Comparison of ENCODE assay signal across 10 cellular contexts in the genomic region with DNA sequence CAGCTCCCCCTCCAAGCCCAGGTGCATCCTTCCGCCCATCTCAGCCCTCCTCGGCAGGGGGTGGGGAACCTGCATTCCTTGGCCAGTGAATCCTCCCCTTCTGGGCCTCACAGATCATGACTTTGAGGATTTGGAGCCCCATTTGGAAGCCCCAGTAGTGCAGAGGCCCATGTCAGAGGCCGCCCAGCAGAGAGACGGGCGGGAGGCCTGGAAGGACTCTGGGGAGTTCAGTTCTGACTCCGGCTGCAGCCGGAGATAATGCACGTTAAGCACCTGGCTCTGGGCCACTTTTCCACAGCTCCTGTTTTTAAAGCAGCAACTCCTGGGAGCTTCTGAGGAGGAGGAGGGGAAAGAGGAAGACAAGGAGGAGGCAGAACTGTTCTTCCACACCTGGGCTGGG. TPM values are rescaled to one million over a fixed set of nuclear protein-coding genes. Genes with fewer than 3 reads are reported as not detected.
DNase-seq lines count a peak whose midpoint lies in the region; ATAC-seq, FAIRE-seq and TF ChIP-seq lines count a peak whose summit lies in the region.
"Had no signal": no experiment of that assay in that cellular context is flagged by ENCODE, and none has a peak within 500 bp of the region (broad histone marks: within the 10 kb centered on the region; RNA-seq: fewer than 3 reads in every experiment).

No MANE protein-coding gene starts in this region.

- H2BK20ac ChIP-seq in H1 (ENCODE audit: low read length): peak overlapping the region; percentile 82
- H2BK20ac ChIP-seq in H9 (ENCODE audit: low read depth, low read length, poor library complexity, severe bottlenecking): no peak overlapping the region

- CTCF ChIA-PET in H1 (lab: Charles Lee; ENCODE audit: partially characterized antibody): interaction anchor here (0.9 to 47.8 kb wide), 13 partner anchors 6 to 311 kb away, joined by 3 to 986 read pairs (median 5); a partner anchor contains a TSS

- H3K79me2 ChIP-seq in H1 (ENCODE audit: control insufficient read depth in 1 of 2, insufficient read depth in 2 of 2, low read length in 2 of 2) (no peaks in the 10 kb centered on the region), H9 (ENCODE audit: insufficient read depth, low read length) (no peaks in the 10 kb centered on the region)

- H2BK5ac ChIP-seq in H1 (ENCODE audit: low read depth, low read length): peak overlapping the region; percentile 40; the same call in 1 of the 2 replicates
- no peak overlapping the region for H2BK5ac ChIP-seq in H9 (ENCODE audit: insufficient read length, low read length)

- H3K9ac ChIP-seq in H1 (replicated peaks in 1 of 4; ENCODE audit: extremely low read depth in 1 of 4, low read depth in 3 of 4, low read length in 3 of 4) (no peak overlapping the region), H9 (ENCODE audit: extremely low read depth, insufficient read length, low read length) (no peak overlapping the region)

- H3K14ac ChIP-seq in H1 (ENCODE audit: insufficient read length) (no peak overlapping the region), H9 (ENCODE audit: insufficient read depth, low read length) (no peak overlapping the region; the same call in 1 of the 2 replicates)

- H3K4ac ChIP-seq in H1 (replicated peaks; ENCODE audit: insufficient read length, low read depth, low read length) (no peak overlapping the region), H9 (ENCODE audit: low read depth, low read length) (no peak overlapping the region)

- H3K36me3 Mint-ChIP-seq in nephron (ENCODE audit: low read depth) (no peaks in the 10 kb centered on the region), endothelial cell (ENCODE audit: low read depth, unreplicated experiment) (peaks cover 3% of the 10 kb centered on the region), natural killer cell (no peaks in the 10 kb centered on the region), H9 (ENCODE audit: insufficient read depth in 1 of 3, low read depth in 3 of 3) (no peaks in the 10 kb centered on the region; a peak in 1 of 7 replicates)
- H3K36me3 Mint-ChIP-seq: activated naive CD8-positive, alpha-beta T cell treated with anti-CD3 and anti-CD28 coated beads for 36 hours had no signal

- H2AK5ac ChIP-seq in H1 (ENCODE audit: low read depth, low read length): no peak overlapping the region
- no peak overlapping the region for H2AK5ac ChIP-seq in H9 (ENCODE audit: insufficient read length, low read length)

- no peak overlapping the region for H2AFZ ChIP-seq in H1 (ENCODE audit: low read length)
- H2AFZ ChIP-seq in H9 (ENCODE audit: low read length): no peak overlapping the region

- no peak overlapping the region for H4K8ac ChIP-seq in H1 (ENCODE audit: extremely low read depth, insufficient read depth, low read length)
- H4K8ac ChIP-seq in H9 (replicated peaks; ENCODE audit: insufficient read length, low read depth, low read length): no peak overlapping the region

- H3K4me1 Mint-ChIP-seq in nephron (peaks cover 95% of the 10 kb centered on the region), endothelial cell (ENCODE audit: unreplicated experiment) (peaks cover 38% of the 10 kb centered on the region), natural killer cell (peaks cover 11 to 16% of the 10 kb centered on the region in 2 donors), H9 (peaks cover 42 to 76% of the 10 kb centered on the region in 2 experiments)

- intact Hi-C loops in natural killer cell (cut with micrococcal nuclease): no loop called here

- no peak overlapping the region for H3T11ph ChIP-seq in H9 (ENCODE audit: low read length)

- no peaks in the 10 kb centered on the region for H4K20me1 ChIP-seq in H1 (replicated peaks in 1 of 2; ENCODE audit: control insufficient read depth in 1 of 2, insufficient read depth in 2 of 2, low read length in 2 of 2)
- peaks cover 3% of the 10 kb centered on the region for H4K20me1 ChIP-seq in H9 (ENCODE audit: control insufficient read depth, insufficient read depth, insufficient read length)

- H4K5ac ChIP-seq in H1 (ENCODE audit: insufficient read length, low read depth, low read length) (no peak overlapping the region), H9 (ENCODE audit: insufficient read length, low read depth, low read length) (no peak overlapping the region)

- no peak overlapping the region for H3K23ac ChIP-seq in H1 (ENCODE audit: insufficient read length)
- H3K23ac ChIP-seq in H9 (ENCODE audit: insufficient read length, low read depth, low read length): no peak overlapping the region

- no peak for TF ChIP-seq POLR2A in H1 (IDR thresholded peaks at IDR 0.05; ENCODE audit: control extremely low read depth in 1 of 2, low read depth in 2 of 2, low read length in 2 of 2)

- no peak for TF ChIP-seq RAD21 in H1 (IDR thresholded peaks at IDR 0.05 in 1 of 2, conservative IDR thresholded peaks at IDR 0.05 in 1 of 2; ENCODE audit: low read depth in 2 of 2, low read length in 2 of 2)

- H3K18ac ChIP-seq in H1 (ENCODE audit: extremely low read depth, low read length): 0 out of 2 replicates have a peak overlapping the region, but pooled peaks have one; percentile 3
- no peak overlapping the region for H3K18ac ChIP-seq in H9 (ENCODE audit: insufficient read length, low read depth, low read length)

- H4K91ac ChIP-seq in H1 (replicated peaks; ENCODE audit: insufficient read length, low read length) (no peak overlapping the region), H9 (ENCODE audit: insufficient read length, low read depth, low read length) (no peak overlapping the region)

- H3K27me3 ChIP-seq in H1 (replicated peaks in 1 of 4; ENCODE audit: control insufficient read depth in 3 of 4, extremely low read depth in 1 of 4, insufficient read depth in 3 of 4, low read length in 3 of 4) (peaks cover 0 to 49% (median 35%) of the 10 kb centered on the region in 4 experiments; a peak in 6 of 7 replicates), H9 (ENCODE audit: insufficient read depth, low read length) (peaks cover 4% of the 10 kb centered on the region; the same call in 1 of the 2 replicates)

- 54% methylated on average over 8 of the region's 8 CpGs; no CpG with 5 or more reads in 1 of the 2 experiments for WGBS in H1 (ENCODE audit: extremely low coverage in 1 of 2, insufficient coverage in 1 of 2, insufficient read length in 1 of 2, insufficient replicate concordance in 2 of 2, low coverage in 1 of 2, low lambda C conversion rate in 2 of 2, missing lambda C conversion rate in 1 of 2), 2 experiments
- no CpG with 5 or more reads among the region's 8 CpGs for WGBS in H9 (ENCODE audit: extremely low coverage, insufficient read length, low lambda C conversion rate)

- no peak for TF ChIP-seq CTCF in H1 (IDR thresholded peaks at IDR 0.05; ENCODE audit: control extremely low read depth in 1 of 3, insufficient read depth in 1 of 3, low read depth in 1 of 3, low read length in 3 of 3)
- no peak for TF ChIP-seq CTCF in nephron (IDR thresholded peaks at IDR 0.05; ENCODE audit: unreplicated experiment in 3 of 3)
- no peak for TF ChIP-seq CTCF in endothelial cell (IDR thresholded peaks at IDR 0.05; ENCODE audit: unreplicated experiment)
- no peak for TF ChIP-seq CTCF in natural killer cell (IDR thresholded peaks at IDR 0.05)
- TF ChIP-seq CTCF in H9 (conservative IDR thresholded peaks at IDR 0.05): no peak

- H3K4me3 ChIP-seq in H1 (ENCODE audit: extremely low read depth in 1 of 4, insufficient read depth in 2 of 4, low read depth in 3 of 4, low read length in 4 of 4): peak overlapping the region in 1 of 4 experiments; percentile 5; a peak in 1 of 8 replicates

- no peak overlapping the region for H3K56ac ChIP-seq in H1 (replicated peaks; ENCODE audit: insufficient read length, low read depth, low read length)
- H3K56ac ChIP-seq in H9 (ENCODE audit: insufficient read length, low read depth, low read length): no peak overlapping the region

- H3K9me3 Mint-ChIP-seq in nephron: no peaks in the 10 kb centered on the region
- no peaks in the 10 kb centered on the region for H3K9me3 Mint-ChIP-seq in endothelial cell (ENCODE audit: unreplicated experiment)
- no peaks in the 10 kb centered on the region for H3K9me3 Mint-ChIP-seq in natural killer cell
- no peaks in the 10 kb centered on the region; a peak in 1 of 5 replicates for H3K9me3 Mint-ChIP-seq in H9
- H3K9me3 Mint-ChIP-seq: activated naive CD8-positive, alpha-beta T cell treated with anti-CD3 and anti-CD28 coated beads for 36 hours had no signal

- H3K4me3 Mint-ChIP-seq in nephron: peak overlapping the region; percentile 30 to 53 (median 51)
- H3K4me3 Mint-ChIP-seq in endothelial cell (ENCODE audit: unreplicated experiment): no peak overlapping the region
- H3K4me3 Mint-ChIP-seq in natural killer cell: no peak overlapping the region
- H3K4me3 Mint-ChIP-seq in H9: no peak overlapping the region; a peak in 1 of 5 replicates
- H3K4me3 Mint-ChIP-seq: activated naive CD8-positive, alpha-beta T cell treated with anti-CD3 and anti-CD28 coated beads for 36 hours had no signal

- H3K4me1 ChIP-seq in H1 (replicated peaks in 1 of 4; ENCODE audit: control insufficient read depth in 3 of 4, insufficient read depth in 4 of 4, low read length in 3 of 4): peaks cover 5 to 61% (median 40%) of the 10 kb centered on the region in 4 experiments
- peaks cover 21% of the 10 kb centered on the region; the same call in 1 of the 2 replicates for H3K4me1 ChIP-seq in H9 (ENCODE audit: insufficient read depth, low read length)

- no peak for FAIRE-seq in H1 (lab: Jason Lieb, UNC)
- FAIRE-seq: D721Med had no signal

- peak overlapping the region; percentile 80 to 98 (median 98) for H3K27ac Mint-ChIP-seq in nephron
- no peak overlapping the region for H3K27ac Mint-ChIP-seq in endothelial cell (ENCODE audit: unreplicated experiment)
- no peak overlapping the region for H3K27ac Mint-ChIP-seq in natural killer cell
- H3K27ac Mint-ChIP-seq in H9: no peak overlapping the region; a peak in 1 of 7 replicates
- H3K27ac Mint-ChIP-seq: activated naive CD8-positive, alpha-beta T cell treated with anti-CD3 and anti-CD28 coated beads for 36 hours had no signal

- POLR2A ChIA-PET in H1 (lab: Charles Lee; ENCODE audit: partially characterized antibody): interaction anchor here (0.8 to 2.5 kb wide), 8 partner anchors 9 to 319 kb away, joined by 3 to 17 read pairs (median 3); a partner anchor contains a TSS

- DNase-seq in D341Med (ENCODE audit: low spot score): peak; percentile 82
- DNase-seq in NCI-H2107 treated with DMSO at 0.1 percent for 48 hours (lab: John Stamatoyannopoulos, UW; ENCODE audit: unreplicated experiment): peak; percentile 68
- no peak for DNase-seq in H1 (ENCODE audit: low read depth in 1 of 2, low spot score in 2 of 2)
- no peak for DNase-seq in endothelial cell (ENCODE audit: low spot score)
- DNase-seq in natural killer cell: no peak
- no peak for DNase-seq in H9
- DNase-seq: activated naive CD8-positive, alpha-beta T cell treated with anti-CD3 and anti-CD28 coated beads for 36 hours had no signal

- H2BK15ac ChIP-seq in H1 (ENCODE audit: low read length): no peak overlapping the region
- H2BK15ac ChIP-seq in H9 (ENCODE audit: low read depth, low read length): no peak overlapping the region

- H3K27me3 Mint-ChIP-seq in nephron (ENCODE audit: low read depth) (peaks cover 8% of the 10 kb centered on the region), endothelial cell (ENCODE audit: unreplicated experiment) (peaks cover 21% of the 10 kb centered on the region), natural killer cell (ENCODE audit: low read depth in 2 of 2) (peaks cover 33 to 46% of the 10 kb centered on the region in 2 donors), H9 (ENCODE audit: low read depth) (peaks cover 57% of the 10 kb centered on the region)

- no peak for ATAC-seq in HG03097 (IDR thresholded peaks at IDR 0.05; ENCODE audit: low FRiP score, unreplicated experiment)
- no peak for ATAC-seq in natural killer cell

- H3K4me2 ChIP-seq in H1 (ENCODE audit: insufficient read depth in 1 of 2, low read depth in 2 of 2, low read length in 2 of 2): peak overlapping the region; percentile 35 to 38; a peak in 2 of 4 replicates
- no peak overlapping the region for H3K4me2 ChIP-seq in H9 (ENCODE audit: insufficient read depth, insufficient read length, low read length)

- no peak for TF ChIP-seq EP300 in H1 (IDR thresholded peaks at IDR 0.05; ENCODE audit: borderline replicate concordance in 1 of 2, low read depth in 2 of 2, low read length in 2 of 2)

- H3K79me1 ChIP-seq in H1 (ENCODE audit: low read depth, low read length): no peaks in the 10 kb centered on the region
- H3K79me1 ChIP-seq in H9 (ENCODE audit: insufficient read depth, low read depth, low read length, poor library complexity, severe bottlenecking): no peaks in the 10 kb centered on the region

- H2BK12ac ChIP-seq in H1 (ENCODE audit: low read depth, low read length) (peak overlapping the region; percentile 82; the same call in 1 of the 2 replicates), H9 (ENCODE audit: insufficient read length, low read depth, low read length) (no peak overlapping the region)

- H2BK120ac ChIP-seq in H1 (replicated peaks; ENCODE audit: low read depth, low read length) (no peak overlapping the region), H9 (ENCODE audit: low read depth, low read length, poor library complexity, severe bottlenecking) (no peak overlapping the region)

- peaks cover 8% of the 10 kb centered on the region; the same call in 1 of the 2 replicates for H3K23me2 ChIP-seq in H1 (ENCODE audit: low read depth, low read length)
- H3K23me2 ChIP-seq in H9 (ENCODE audit: insufficient read length, low read depth, low read length, poor library complexity, severe bottlenecking): peaks cover 5% of the 10 kb centered on the region

- no peak overlapping the region for H3K27ac ChIP-seq in H1 (ENCODE audit: low read depth, low read length)
- H3K27ac ChIP-seq in H9 (ENCODE audit: insufficient read length, low read depth, low read length): no peak overlapping the region

- no peaks in the 10 kb centered on the region for H3K36me3 ChIP-seq in H1 (ENCODE audit: control insufficient read depth in 2 of 4, insufficient read depth in 4 of 4, low read length in 3 of 4)

- H3K9me3 ChIP-seq in H1 (ENCODE audit: insufficient read depth in 2 of 2, low read depth in 1 of 2, low read length in 1 of 2) (no peaks in the 10 kb centered on the region), H9 (ENCODE audit: control insufficient read depth, low read depth, low read length) (no peaks in the 10 kb centered on the region)

RNA-seq across cellular contexts. Expression of a gene that starts 14.9 kb away (rescaled TPM):
- total RNA-seq in H1 (2021; fragmentation: NEBNext Ultra II Directional; extraction: Animal tissue kit (Norgen Biotek cat#: 25700)): 0.50 and 0.54 TPM in 2 replicates
- 0.53 and 0.74 TPM in 2 replicates for polyA plus RNA-seq in H1 (2011; rRNA removed)
- 0.74 TPM for polyA plus RNA-seq in H1 (2011; cell fraction: cytosol; rRNA removed)
- 0.93 TPM for polyA plus RNA-seq in H1 (2011; cell fraction: nucleus; rRNA removed)
- polyA plus RNA-seq in H1 (2012, experiment 1 of 2): 0.66 to 0.90 TPM (median 0.79 TPM) in 4 replicates
- 0.98 TPM for polyA plus RNA-seq in H1 (2012, experiment 2 of 2)
- 0.30 TPM for polyA plus RNA-seq in H1 (2013, experiment 1 of 2)
- 0.31 TPM for polyA plus RNA-seq in H1 (2013, experiment 2 of 2)
- polyA minus RNA-seq in H1 (2011; rRNA and poly(A)+ RNA removed): 0.29 and 0.57 TPM in 2 replicates
- 1.2 TPM for polyA minus RNA-seq in H1 (2011; cell fraction: cytosol; rRNA and poly(A)+ RNA removed)
- polyA minus RNA-seq in H1 (2011; cell fraction: nucleus; rRNA and poly(A)+ RNA removed): 0.50 TPM
- total RNA-seq in endothelial cell (ENCODE audit: unreplicated experiment) (1.8 TPM), natural killer cell (under 1 TPM in 1 of 3 donors, not detected in 2; 0.23 TPM), H9 (2021) (0.20 and 0.22 TPM in 2 replicates)
- total RNA-seq: activated naive CD8-positive, alpha-beta T cell treated with anti-CD3 and anti-CD28 coated beads for 36 hours had no signal

Comparison
In these comparisons a context has a peak if more than half of its experiments do, and no peak if none do; other contexts are left out.
1. DNase-seq: peak in D341Med (single experiment) and NCI-H2107 treated with DMSO at 0.1 percent for 48 hours (single experiment); none in H1 (0 of 2), endothelial cell (single experiment), natural killer cell (single experiment) and H9 (single experiment).
2. H3K27ac Mint-ChIP-seq: peak in nephron (3 of 3); none in endothelial cell (single experiment), natural killer cell (0 of 2) and H9 (0 of 3).
3. H3K4me3 Mint-ChIP-seq: peak in nephron (3 of 3); none in endothelial cell (single experiment), natural killer cell (single experiment) and H9 (0 of 2).